In the genomic region with DNA sequence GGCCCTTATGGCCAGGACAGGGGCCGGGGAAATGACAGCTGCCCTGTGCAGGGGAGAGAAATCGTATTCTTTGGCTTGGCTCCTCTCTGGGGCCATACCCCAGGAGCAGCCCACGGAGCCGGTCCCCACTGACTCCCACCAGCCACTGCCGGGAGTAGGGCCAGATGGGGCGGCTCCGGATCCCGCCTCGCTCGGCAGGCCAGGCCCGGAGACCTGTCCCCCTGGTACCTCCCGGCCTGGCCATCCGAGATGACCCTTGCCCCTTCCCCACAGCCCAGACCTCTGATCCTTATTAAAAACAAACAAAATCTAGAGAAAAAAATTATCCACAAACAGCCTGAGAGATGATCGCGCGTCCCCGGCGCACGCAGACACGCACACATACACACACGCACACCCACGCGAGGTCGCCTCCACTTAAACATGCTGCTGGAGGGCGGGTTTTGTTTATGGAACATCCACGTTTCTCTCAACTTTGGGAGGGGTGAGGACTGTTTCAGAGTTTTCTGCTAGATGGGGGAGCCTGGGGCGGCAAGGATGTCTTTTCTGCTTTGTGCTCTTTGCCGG, we compare ENCODE assay signal across 1 cellular context.
TF ChIP-seq lines count a peak whose summit lies in the region.

No MANE protein-coding gene starts in this region.

TF ChIP-seq in K562, 482 proteins besides CTCF, POLR2A, EP300 and RAD21 (continued from another document and continues in another):
- TF ChIP-seq, protein P1, sequence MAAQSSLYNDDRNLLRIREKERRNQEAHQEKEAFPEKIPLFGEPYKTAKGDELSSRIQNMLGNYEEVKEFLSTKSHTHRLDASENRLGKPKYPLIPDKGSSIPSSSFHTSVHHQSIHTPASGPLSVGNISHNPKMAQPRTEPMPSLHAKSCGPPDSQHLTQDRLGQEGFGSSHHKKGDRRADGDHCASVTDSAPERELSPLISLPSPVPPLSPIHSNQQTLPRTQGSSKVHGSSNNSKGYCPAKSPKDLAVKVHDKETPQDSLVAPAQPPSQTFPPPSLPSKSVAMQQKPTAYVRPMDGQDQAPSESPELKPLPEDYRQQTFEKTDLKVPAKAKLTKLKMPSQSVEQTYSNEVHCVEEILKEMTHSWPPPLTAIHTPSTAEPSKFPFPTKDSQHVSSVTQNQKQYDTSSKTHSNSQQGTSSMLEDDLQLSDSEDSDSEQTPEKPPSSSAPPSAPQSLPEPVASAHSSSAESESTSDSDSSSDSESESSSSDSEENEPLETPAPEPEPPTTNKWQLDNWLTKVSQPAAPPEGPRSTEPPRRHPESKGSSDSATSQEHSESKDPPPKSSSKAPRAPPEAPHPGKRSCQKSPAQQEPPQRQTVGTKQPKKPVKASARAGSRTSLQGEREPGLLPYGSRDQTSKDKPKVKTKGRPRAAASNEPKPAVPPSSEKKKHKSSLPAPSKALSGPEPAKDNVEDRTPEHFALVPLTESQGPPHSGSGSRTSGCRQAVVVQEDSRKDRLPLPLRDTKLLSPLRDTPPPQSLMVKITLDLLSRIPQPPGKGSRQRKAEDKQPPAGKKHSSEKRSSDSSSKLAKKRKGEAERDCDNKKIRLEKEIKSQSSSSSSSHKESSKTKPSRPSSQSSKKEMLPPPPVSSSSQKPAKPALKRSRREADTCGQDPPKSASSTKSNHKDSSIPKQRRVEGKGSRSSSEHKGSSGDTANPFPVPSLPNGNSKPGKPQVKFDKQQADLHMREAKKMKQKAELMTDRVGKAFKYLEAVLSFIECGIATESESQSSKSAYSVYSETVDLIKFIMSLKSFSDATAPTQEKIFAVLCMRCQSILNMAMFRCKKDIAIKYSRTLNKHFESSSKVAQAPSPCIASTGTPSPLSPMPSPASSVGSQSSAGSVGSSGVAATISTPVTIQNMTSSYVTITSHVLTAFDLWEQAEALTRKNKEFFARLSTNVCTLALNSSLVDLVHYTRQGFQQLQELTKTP (IDR thresholded peaks at IDR 0.05; ENCODE audit: low read depth in 1 of 2, partially characterized antibody in 2 of 2), result no peak
- TF ChIP-seq BDP1 (IDR thresholded peaks at IDR 0.05; ENCODE audit: insufficient read depth, insufficient read length), result no peak
- TF ChIP-seq HDGF (IDR thresholded peaks at IDR 0.05), result no peak
- TF ChIP-seq SMAD2 (IDR thresholded peaks at IDR 0.05; ENCODE audit: low read depth, low read length), result no peak
- no peak for TF ChIP-seq HNRNPK (IDR thresholded peaks at IDR 0.05; ENCODE audit: low read depth, low read length, poor library complexity, severe bottlenecking)
- TF ChIP-seq HIVEP1 (CRISPR knock-in tag; IDR thresholded peaks at IDR 0.05), result no peak
- TF ChIP-seq SAFB (IDR thresholded peaks at IDR 0.05; ENCODE audit: borderline replicate concordance, low read depth, low read length), result peak; percentile 40; the same call in 1 of the 2 replicates
- TF ChIP-seq, protein P2, sequence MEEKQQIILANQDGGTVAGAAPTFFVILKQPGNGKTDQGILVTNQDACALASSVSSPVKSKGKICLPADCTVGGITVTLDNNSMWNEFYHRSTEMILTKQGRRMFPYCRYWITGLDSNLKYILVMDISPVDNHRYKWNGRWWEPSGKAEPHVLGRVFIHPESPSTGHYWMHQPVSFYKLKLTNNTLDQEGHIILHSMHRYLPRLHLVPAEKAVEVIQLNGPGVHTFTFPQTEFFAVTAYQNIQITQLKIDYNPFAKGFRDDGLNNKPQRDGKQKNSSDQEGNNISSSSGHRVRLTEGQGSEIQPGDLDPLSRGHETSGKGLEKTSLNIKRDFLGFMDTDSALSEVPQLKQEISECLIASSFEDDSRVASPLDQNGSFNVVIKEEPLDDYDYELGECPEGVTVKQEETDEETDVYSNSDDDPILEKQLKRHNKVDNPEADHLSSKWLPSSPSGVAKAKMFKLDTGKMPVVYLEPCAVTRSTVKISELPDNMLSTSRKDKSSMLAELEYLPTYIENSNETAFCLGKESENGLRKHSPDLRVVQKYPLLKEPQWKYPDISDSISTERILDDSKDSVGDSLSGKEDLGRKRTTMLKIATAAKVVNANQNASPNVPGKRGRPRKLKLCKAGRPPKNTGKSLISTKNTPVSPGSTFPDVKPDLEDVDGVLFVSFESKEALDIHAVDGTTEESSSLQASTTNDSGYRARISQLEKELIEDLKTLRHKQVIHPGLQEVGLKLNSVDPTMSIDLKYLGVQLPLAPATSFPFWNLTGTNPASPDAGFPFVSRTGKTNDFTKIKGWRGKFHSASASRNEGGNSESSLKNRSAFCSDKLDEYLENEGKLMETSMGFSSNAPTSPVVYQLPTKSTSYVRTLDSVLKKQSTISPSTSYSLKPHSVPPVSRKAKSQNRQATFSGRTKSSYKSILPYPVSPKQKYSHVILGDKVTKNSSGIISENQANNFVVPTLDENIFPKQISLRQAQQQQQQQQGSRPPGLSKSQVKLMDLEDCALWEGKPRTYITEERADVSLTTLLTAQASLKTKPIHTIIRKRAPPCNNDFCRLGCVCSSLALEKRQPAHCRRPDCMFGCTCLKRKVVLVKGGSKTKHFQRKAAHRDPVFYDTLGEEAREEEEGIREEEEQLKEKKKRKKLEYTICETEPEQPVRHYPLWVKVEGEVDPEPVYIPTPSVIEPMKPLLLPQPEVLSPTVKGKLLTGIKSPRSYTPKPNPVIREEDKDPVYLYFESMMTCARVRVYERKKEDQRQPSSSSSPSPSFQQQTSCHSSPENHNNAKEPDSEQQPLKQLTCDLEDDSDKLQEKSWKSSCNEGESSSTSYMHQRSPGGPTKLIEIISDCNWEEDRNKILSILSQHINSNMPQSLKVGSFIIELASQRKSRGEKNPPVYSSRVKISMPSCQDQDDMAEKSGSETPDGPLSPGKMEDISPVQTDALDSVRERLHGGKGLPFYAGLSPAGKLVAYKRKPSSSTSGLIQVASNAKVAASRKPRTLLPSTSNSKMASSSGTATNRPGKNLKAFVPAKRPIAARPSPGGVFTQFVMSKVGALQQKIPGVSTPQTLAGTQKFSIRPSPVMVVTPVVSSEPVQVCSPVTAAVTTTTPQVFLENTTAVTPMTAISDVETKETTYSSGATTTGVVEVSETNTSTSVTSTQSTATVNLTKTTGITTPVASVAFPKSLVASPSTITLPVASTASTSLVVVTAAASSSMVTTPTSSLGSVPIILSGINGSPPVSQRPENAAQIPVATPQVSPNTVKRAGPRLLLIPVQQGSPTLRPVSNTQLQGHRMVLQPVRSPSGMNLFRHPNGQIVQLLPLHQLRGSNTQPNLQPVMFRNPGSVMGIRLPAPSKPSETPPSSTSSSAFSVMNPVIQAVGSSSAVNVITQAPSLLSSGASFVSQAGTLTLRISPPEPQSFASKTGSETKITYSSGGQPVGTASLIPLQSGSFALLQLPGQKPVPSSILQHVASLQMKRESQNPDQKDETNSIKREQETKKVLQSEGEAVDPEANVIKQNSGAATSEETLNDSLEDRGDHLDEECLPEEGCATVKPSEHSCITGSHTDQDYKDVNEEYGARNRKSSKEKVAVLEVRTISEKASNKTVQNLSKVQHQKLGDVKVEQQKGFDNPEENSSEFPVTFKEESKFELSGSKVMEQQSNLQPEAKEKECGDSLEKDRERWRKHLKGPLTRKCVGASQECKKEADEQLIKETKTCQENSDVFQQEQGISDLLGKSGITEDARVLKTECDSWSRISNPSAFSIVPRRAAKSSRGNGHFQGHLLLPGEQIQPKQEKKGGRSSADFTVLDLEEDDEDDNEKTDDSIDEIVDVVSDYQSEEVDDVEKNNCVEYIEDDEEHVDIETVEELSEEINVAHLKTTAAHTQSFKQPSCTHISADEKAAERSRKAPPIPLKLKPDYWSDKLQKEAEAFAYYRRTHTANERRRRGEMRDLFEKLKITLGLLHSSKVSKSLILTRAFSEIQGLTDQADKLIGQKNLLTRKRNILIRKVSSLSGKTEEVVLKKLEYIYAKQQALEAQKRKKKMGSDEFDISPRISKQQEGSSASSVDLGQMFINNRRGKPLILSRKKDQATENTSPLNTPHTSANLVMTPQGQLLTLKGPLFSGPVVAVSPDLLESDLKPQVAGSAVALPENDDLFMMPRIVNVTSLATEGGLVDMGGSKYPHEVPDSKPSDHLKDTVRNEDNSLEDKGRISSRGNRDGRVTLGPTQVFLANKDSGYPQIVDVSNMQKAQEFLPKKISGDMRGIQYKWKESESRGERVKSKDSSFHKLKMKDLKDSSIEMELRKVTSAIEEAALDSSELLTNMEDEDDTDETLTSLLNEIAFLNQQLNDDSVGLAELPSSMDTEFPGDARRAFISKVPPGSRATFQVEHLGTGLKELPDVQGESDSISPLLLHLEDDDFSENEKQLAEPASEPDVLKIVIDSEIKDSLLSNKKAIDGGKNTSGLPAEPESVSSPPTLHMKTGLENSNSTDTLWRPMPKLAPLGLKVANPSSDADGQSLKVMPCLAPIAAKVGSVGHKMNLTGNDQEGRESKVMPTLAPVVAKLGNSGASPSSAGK (IDR thresholded peaks at IDR 0.05), result peak; percentile 53; the same call in 1 of the 2 replicates
- no peak for TF ChIP-seq CBX1 (IDR thresholded peaks at IDR 0.05; ENCODE audit: low read depth)
- TF ChIP-seq ERF (CRISPR knock-in tag; IDR thresholded peaks at IDR 0.05), result no peak
- TF ChIP-seq ZNF217 (CRISPR knock-in tag; IDR thresholded peaks at IDR 0.05), result no peak
- TF ChIP-seq EGR1 (conservative IDR thresholded peaks at IDR 0.05), result peak; percentile 79
- TF ChIP-seq, protein P3, sequence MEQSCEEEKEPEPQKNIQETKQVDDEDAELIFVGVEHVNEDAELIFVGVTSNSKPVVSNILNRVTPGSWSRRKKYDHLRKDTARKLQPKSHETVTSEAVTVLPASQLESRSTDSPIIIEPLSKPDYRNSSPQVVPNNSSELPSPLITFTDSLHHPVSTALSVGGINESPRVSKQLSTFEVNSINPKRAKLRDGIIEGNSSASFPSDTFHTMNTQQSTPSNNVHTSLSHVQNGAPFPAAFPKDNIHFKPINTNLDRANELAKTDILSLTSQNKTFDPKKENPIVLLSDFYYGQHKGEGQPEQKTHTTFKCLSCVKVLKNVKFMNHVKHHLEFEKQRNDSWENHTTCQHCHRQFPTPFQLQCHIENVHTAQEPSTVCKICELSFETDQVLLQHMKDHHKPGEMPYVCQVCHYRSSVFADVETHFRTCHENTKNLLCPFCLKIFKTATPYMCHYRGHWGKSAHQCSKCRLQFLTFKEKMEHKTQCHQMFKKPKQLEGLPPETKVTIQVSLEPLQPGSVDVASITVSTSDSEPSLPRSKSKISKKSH (CRISPR knock-in tag; IDR thresholded peaks at IDR 0.05), result no peak
- no peak for TF ChIP-seq ILF3 (IDR thresholded peaks at IDR 0.05; ENCODE audit: borderline replicate concordance)
- TF ChIP-seq BRD4 (IDR thresholded peaks at IDR 0.05), result peak; percentile 32; the same call in 1 of the 2 replicates
- no peak for TF ChIP-seq AFF4 (CRISPR knock-in tag; IDR thresholded peaks at IDR 0.05)
- TF ChIP-seq, protein P4, sequence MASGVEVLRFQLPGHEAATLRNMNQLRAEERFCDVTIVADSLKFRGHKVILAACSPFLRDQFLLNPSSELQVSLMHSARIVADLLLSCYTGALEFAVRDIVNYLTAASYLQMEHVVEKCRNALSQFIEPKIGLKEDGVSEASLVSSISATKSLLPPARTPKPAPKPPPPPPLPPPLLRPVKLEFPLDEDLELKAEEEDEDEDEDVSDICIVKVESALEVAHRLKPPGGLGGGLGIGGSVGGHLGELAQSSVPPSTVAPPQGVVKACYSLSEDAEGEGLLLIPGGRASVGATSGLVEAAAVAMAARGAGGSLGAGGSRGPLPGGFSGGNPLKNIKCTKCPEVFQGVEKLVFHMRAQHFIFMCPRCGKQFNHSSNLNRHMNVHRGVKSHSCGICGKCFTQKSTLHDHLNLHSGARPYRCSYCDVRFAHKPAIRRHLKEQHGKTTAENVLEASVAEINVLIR (CRISPR knock-in tag; IDR thresholded peaks at IDR 0.05), result no peak
- no peak for TF ChIP-seq GMEB1 (CRISPR knock-in tag; IDR thresholded peaks at IDR 0.05)
- no peak for TF ChIP-seq MYBL2 (IDR thresholded peaks at IDR 0.05; ENCODE audit: low read depth)
- no peak for TF ChIP-seq MYBL2 (CRISPR knock-in tag; IDR thresholded peaks at IDR 0.05; ENCODE audit: borderline replicate concordance)
- TF ChIP-seq FOXJ3 (CRISPR knock-in tag; IDR thresholded peaks at IDR 0.05), result no peak
- no peak for TF ChIP-seq PRPF4 (IDR thresholded peaks at IDR 0.05; ENCODE audit: insufficient read depth, low read depth, low read length, poor library complexity, severe bottlenecking)
- 0 out of 2 replicates have a peak, but pooled peaks have one; percentile 82 for TF ChIP-seq NFRKB (IDR thresholded peaks at IDR 0.05; ENCODE audit: low read depth)
- TF ChIP-seq EP400 (IDR thresholded peaks at IDR 0.05), result no peak
- TF ChIP-seq GABPB2 (CRISPR knock-in tag; conservative IDR thresholded peaks at IDR 0.05), result no peak
- no peak for TF ChIP-seq ZNF274 (IDR thresholded peaks at IDR 0.05; ENCODE audit: borderline replicate concordance, low read depth, low read length)
- no peak for TF ChIP-seq FOXA3 (CRISPR knock-in tag; conservative IDR thresholded peaks at IDR 0.05 in 1 of 2, IDR thresholded peaks at IDR 0.05 in 1 of 2)
